ENCODE assay signal across 8 cellular contexts in the genomic region with DNA sequence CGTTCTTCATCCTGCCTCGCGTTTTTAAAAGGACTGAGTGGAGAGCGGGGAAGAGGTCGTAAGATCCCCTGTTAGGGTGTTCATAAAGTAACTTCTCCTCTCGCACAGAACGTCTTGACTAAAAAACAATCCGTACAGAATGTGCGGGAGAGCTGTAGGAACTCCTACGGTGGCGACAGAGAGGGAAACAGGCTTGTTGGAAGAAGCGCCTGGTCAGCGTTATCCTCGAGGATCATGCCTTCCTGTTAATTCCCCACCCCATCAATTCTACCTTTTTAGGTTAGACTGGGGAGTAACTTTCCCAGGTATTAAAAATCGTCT. TPM values are rescaled to one million over a fixed set of nuclear protein-coding genes. Genes with fewer than 3 reads are reported as not detected.
DNase-seq lines count a peak whose midpoint lies in the region; ATAC-seq and TF ChIP-seq lines count a peak whose summit lies in the region.

No MANE protein-coding gene starts in this region.

- H3K9me3 ChIP-seq in HEK293 (ENCODE audit: control insufficient read depth, insufficient read depth, low read depth, low read length): no peaks in the 10 kb centered on the region

- peaks cover 27% of the 10 kb centered on the region for H3K4me1 Mint-ChIP-seq in T-helper 1 cell treated with Interleukin-12 subunit alpha and Interleukin-12 subunit beta and Interleukin-4 antibody, amounts not matched to agents 30 μg/mL and 1 μg/mL, for 36 hours (ENCODE audit: low read depth)

- H3K27ac ChIP-seq in HEK293 (ENCODE audit: extremely low read depth, low read depth, low read length): peak overlapping the region; percentile 98; the same call in 1 of the 2 replicates
- peak overlapping the region; percentile 87 for H3K27ac ChIP-seq in brain microvascular endothelial cell
- H3K27ac ChIP-seq in temporal lobe (ENCODE audit: low read depth, low read length): peak overlapping the region; percentile 81

- peaks cover 9% of the 10 kb centered on the region for H3K4me1 ChIP-seq in HEK293 (ENCODE audit: control insufficient read depth, insufficient read depth, low read length)

- H3K9me3 Mint-ChIP-seq in T-helper 1 cell treated with Interleukin-12 subunit alpha and Interleukin-12 subunit beta and Interleukin-4 antibody, amounts not matched to agents 30 μg/mL and 1 μg/mL, for 36 hours: peaks cover 4% of the 10 kb centered on the region

- CTCF ChIA-PET in HEK293 (lab: Yijun Ruan, JAX): interaction anchor here (0.7 kb wide), 1 partner anchor 526 kb away, joined by 3 read pairs; no protein-coding TSS in a partner anchor

- peak overlapping the region; percentile 92 for H3K4me3 Mint-ChIP-seq in T-helper 1 cell treated with Interleukin-12 subunit alpha and Interleukin-12 subunit beta and Interleukin-4 antibody, amounts not matched to agents 30 μg/mL and 1 μg/mL, for 36 hours

- H3K27ac Mint-ChIP-seq in T-helper 1 cell treated with Interleukin-12 subunit alpha and Interleukin-12 subunit beta and Interleukin-4 antibody, amounts not matched to agents 30 μg/mL and 1 μg/mL, for 36 hours: peak overlapping the region; percentile 95

- peak; percentile 40 for ATAC-seq in left colon

- POLR2A ChIA-PET in HEK293 (lab: Yijun Ruan, JAX): interaction anchor here (0.6 to 2.3 kb wide), 9 partner anchors 8 to 1141 kb away, joined by 3 to 7 read pairs (median 3); partner anchors contain the start of genes NFYB and TDG

- H3K36me3 Mint-ChIP-seq in T-helper 1 cell treated with Interleukin-12 subunit alpha and Interleukin-12 subunit beta and Interleukin-4 antibody, amounts not matched to agents 30 μg/mL and 1 μg/mL, for 36 hours (ENCODE audit: low read depth): peaks cover 7% of the 10 kb centered on the region

- intact Hi-C loops in left colon (cut with DNase I, micrococcal nuclease): no loop called here

- in situ Hi-C loops in brain microvascular endothelial cell (cut with HindIII; ENCODE audit: low pct_ligation_motif_present, low sequenced_read_pairs): no loop called here

- H3K36me3 ChIP-seq in HEK293 (ENCODE audit: control insufficient read depth in 2 of 2, insufficient read depth in 1 of 2, low read length in 2 of 2): peaks cover 0 to 8% of the 10 kb centered on the region in 2 experiments; a peak in 1 of 3 replicates
- peaks cover 2% of the 10 kb centered on the region for H3K36me3 ChIP-seq in brain microvascular endothelial cell (replicated peaks)

- peaks cover 26% of the 10 kb centered on the region for H3K27me3 Mint-ChIP-seq in T-helper 1 cell treated with Interleukin-12 subunit alpha and Interleukin-12 subunit beta and Interleukin-4 antibody, amounts not matched to agents 30 μg/mL and 1 μg/mL, for 36 hours (ENCODE audit: low read depth)

- H3K27me3 ChIP-seq in brain microvascular endothelial cell (replicated peaks): no peaks in the 10 kb centered on the region

- DNase-seq in T-helper 1 cell (no peak), NCI-H146 (lab: John Stamatoyannopoulos, UW) (peak; percentile 68), brain microvascular endothelial cell (peak; percentile 45), left colon (peak in 1 of 2 donors; percentile 42), UCSD-AML1 (lab: John Stamatoyannopoulos, UW; ENCODE audit: unreplicated experiment) (no peak)

- TF ChIP-seq CTCF in HEK293 (tag by site-specific recombination; IDR thresholded peaks at IDR 0.05) (0 out of 2 replicates have a peak, but pooled peaks have one; percentile 4), brain microvascular endothelial cell (IDR thresholded peaks at IDR 0.05; ENCODE audit: low read depth, low read length, missing control alignments) (peak; percentile 12)

- H3K4me3 ChIP-seq in HEK293 (ENCODE audit: low read depth, low read length) (peak overlapping the region; percentile 100), brain microvascular endothelial cell (ENCODE audit: low read depth, low read length) (peak overlapping the region; percentile 96)

TF ChIP-seq in HEK293, 187 proteins besides CTCF, POLR2A, EP300 and RAD21:
- TF ChIP-seq ZNF629 (tag by site-specific recombination; IDR thresholded peaks at IDR 0.05): no peak
- peak; percentile 4 for TF ChIP-seq SETDB1 (IDR thresholded peaks at IDR 0.05; ENCODE audit: insufficient read length, low read length)
- TF ChIP-seq MZF1 (tag by site-specific recombination; IDR thresholded peaks at IDR 0.05; ENCODE audit: borderline replicate concordance): peak; percentile 69; the same call in 1 of the 2 replicates
- 0 out of 2 replicates have a peak, but pooled peaks have one; percentile 18 for TF ChIP-seq IKZF3 (tag by site-specific recombination; IDR thresholded peaks at IDR 0.05)
- TF ChIP-seq ZBTB21 (tag by site-specific recombination; IDR thresholded peaks at IDR 0.05): no peak
- peak; percentile 63; the same call in 1 of the 2 replicates for TF ChIP-seq ZFP3 (tag by site-specific recombination; IDR thresholded peaks at IDR 0.05; ENCODE audit: low read depth)
- TF ChIP-seq, protein P1, sequence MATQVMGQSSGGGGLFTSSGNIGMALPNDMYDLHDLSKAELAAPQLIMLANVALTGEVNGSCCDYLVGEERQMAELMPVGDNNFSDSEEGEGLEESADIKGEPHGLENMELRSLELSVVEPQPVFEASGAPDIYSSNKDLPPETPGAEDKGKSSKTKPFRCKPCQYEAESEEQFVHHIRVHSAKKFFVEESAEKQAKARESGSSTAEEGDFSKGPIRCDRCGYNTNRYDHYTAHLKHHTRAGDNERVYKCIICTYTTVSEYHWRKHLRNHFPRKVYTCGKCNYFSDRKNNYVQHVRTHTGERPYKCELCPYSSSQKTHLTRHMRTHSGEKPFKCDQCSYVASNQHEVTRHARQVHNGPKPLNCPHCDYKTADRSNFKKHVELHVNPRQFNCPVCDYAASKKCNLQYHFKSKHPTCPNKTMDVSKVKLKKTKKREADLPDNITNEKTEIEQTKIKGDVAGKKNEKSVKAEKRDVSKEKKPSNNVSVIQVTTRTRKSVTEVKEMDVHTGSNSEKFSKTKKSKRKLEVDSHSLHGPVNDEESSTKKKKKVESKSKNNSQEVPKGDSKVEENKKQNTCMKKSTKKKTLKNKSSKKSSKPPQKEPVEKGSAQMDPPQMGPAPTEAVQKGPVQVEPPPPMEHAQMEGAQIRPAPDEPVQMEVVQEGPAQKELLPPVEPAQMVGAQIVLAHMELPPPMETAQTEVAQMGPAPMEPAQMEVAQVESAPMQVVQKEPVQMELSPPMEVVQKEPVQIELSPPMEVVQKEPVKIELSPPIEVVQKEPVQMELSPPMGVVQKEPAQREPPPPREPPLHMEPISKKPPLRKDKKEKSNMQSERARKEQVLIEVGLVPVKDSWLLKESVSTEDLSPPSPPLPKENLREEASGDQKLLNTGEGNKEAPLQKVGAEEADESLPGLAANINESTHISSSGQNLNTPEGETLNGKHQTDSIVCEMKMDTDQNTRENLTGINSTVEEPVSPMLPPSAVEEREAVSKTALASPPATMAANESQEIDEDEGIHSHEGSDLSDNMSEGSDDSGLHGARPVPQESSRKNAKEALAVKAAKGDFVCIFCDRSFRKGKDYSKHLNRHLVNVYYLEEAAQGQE (tag by site-specific recombination; IDR thresholded peaks at IDR 0.05): no peak
- peak; percentile 91; the same call in 1 of the 2 replicates for TF ChIP-seq ZNF335 (tag by site-specific recombination; conservative IDR thresholded peaks at IDR 0.05)
- TF ChIP-seq ZNF76 (tag by site-specific recombination; IDR thresholded peaks at IDR 0.05; ENCODE audit: borderline replicate concordance, low read depth): no peak
TF ChIP-seq in HEK293: peak in this region for 5.

RNA-seq across cellular contexts. Expression of gene WASHC4, which starts 0.4 kb away (rescaled TPM):
- total RNA-seq in left colon (10 to 100 TPM; 34.4 to 36.5 TPM), temporal lobe (70.3 TPM)

RNA-seq across cellular contexts. Expression of gene ALDH1L2, which starts 22.9 kb away (rescaled TPM):
- total RNA-seq in left colon (1 to 10 TPM; 1.2 to 3.1 TPM), temporal lobe (6.4 TPM)

Comparison
In these comparisons a context has a peak if more than half of its experiments do, and no peak if none do; other contexts are left out.
1. DNase-seq: peak in NCI-H146 (single experiment) and brain microvascular endothelial cell (single experiment); none in T-helper 1 cell (0 of 5) and UCSD-AML1 (single experiment).
2. Peak in every context shown above with its lines, with median percentiles within 50 percentile points of each other: H3K27ac ChIP-seq.